In the genomic region with DNA sequence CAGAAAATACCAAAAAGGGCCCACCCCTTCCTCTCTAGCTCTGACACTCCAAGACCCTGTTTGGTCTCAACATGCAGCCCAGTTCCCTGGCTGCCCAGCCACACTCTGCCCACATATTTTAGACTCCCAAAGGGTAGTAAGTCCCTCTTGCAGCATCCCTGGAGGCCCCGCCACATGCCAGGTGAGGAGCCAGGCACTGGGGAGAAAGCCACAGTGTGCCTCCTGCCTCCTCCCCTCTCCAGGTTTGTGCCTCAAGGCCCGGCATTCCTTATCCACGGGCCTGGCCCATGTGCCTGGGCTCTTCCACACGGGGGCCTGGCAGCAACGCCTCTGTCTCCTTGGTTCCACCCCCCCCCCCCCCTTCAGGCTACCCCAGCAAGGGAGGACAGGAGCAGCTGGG, we compare ENCODE assay signal across 19 cellular contexts.
DNase-seq lines count a peak whose midpoint lies in the region; ATAC-seq and TF ChIP-seq lines count a peak whose summit lies in the region.
"Had no signal": no experiment of that assay in that cellular context is flagged by ENCODE, and none has a peak within 500 bp of the region (broad histone marks: within the 10 kb centered on the region; RNA-seq: fewer than 3 reads in every experiment).

No MANE protein-coding gene starts in this region.

- no CpG with 5 or more reads among the region's 5 CpGs for WGBS in right lobe of liver (ENCODE audit: insufficient coverage, low coverage, low lambda C conversion rate, missing lambda C conversion rate)
- WGBS in lower leg skin, 2 donors, result 57 to 81% methylated on average over 5 of the region's 5 CpGs

- no peaks in the 10 kb centered on the region for H3K27me3 Mint-ChIP-seq in activated T-cell treated with anti-CD3 and anti-CD28 coated beads, Interleukin-2, amount 50 U/mL, for 24 hours
- no peaks in the 10 kb centered on the region for H3K27me3 Mint-ChIP-seq in activated T-cell treated with anti-CD3 and anti-CD28 coated beads, Interleukin-2, amount 50 U/mL, for 4 hours (ENCODE audit: low read depth)
- no peaks in the 10 kb centered on the region for H3K27me3 Mint-ChIP-seq in activated T-helper 17 cell treated with anti-CD3 and anti-CD28 coated beads, Interleukin-2, amount 50 U/mL, for 72 hours

- no peak for ATAC-seq in activated T-cell treated with anti-CD3 and anti-CD28 coated beads, Interleukin-2, amount 50 U/mL, for 4 hours
- no peak for ATAC-seq in activated T-helper 17 cell treated with anti-CD3 and anti-CD28 coated beads, Interleukin-2, amount 50 U/mL, for 72 hours (replicated peaks)
- ATAC-seq in right lobe of liver, result no peak
- ATAC-seq in stimulated activated effector memory CD8-positive, alpha-beta T cell treated with anti-CD3 and anti-CD28 coated beads, Interleukin-12 subunit alpha, Interleukin-12 subunit beta, amount 100 ng/mL, for 72 hours, result no peak
- no peak for ATAC-seq in GM18870 (IDR thresholded peaks at IDR 0.05; ENCODE audit: unreplicated experiment)
- ATAC-seq: A549 had no signal

- DNase-seq in activated T-cell treated with anti-CD3 and anti-CD28 coated beads, Interleukin-2, amount 50 U/mL, for 24 hours, result no peak
- no peak for DNase-seq in activated T-cell treated with anti-CD3 and anti-CD28 coated beads, Interleukin-2, amount 50 U/mL, for 4 hours
- DNase-seq in right lobe of liver (no peak), lower leg skin (ENCODE audit: low spot score in 2 of 2) (no peak), NCI-H1048 (lab: John Stamatoyannopoulos, UW) (no peak)
- DNase-seq in stimulated activated effector memory CD8-positive, alpha-beta T cell treated with anti-CD3 and anti-CD28 coated beads, Interleukin-12 subunit alpha, Interleukin-12 subunit beta, amount 100 ng/mL, for 72 hours (ENCODE audit: low spot score in 2 of 2), result no peak
- DNase-seq: activated CD4-positive, alpha-beta T cell treated with anti-CD3 and anti-CD28 coated beads for 4 hours; activated T-cell treated with anti-CD3 and anti-CD28 coated beads for 4 hours; caudate nucleus; DMS53; GOT3; KG1; NCI-H1092; PC-9; stimulated activated naive CD4-positive, alpha-beta T cell had no signal

- no peak overlapping the region for H3K4me3 ChIP-seq in right lobe of liver
- H3K4me3 ChIP-seq in lower leg skin (ENCODE audit: low read depth, poor library complexity, severe bottlenecking), result no peak overlapping the region
- H3K4me3 ChIP-seq: A549, PC-9, vagina had no signal

- TF ChIP-seq CTCF in right lobe of liver (IDR thresholded peaks at IDR 0.05) (no peak), lower leg skin (IDR thresholded peaks at IDR 0.05) (no peak)

- no peaks in the 10 kb centered on the region for H3K9me3 ChIP-seq in right lobe of liver
- H3K9me3 ChIP-seq: A549, vagina had no signal

- peaks cover 0 to 40% (median 16%) of the 10 kb centered on the region in 4 donors for H3K4me1 ChIP-seq in right lobe of liver

- TF ChIP-seq POLR2A in right lobe of liver (IDR thresholded peaks at IDR 0.05) (no peak), lower leg skin (IDR thresholded peaks at IDR 0.05) (no peak)

- no peak overlapping the region for H3K4me3 Mint-ChIP-seq in activated T-cell treated with anti-CD3 and anti-CD28 coated beads, Interleukin-2, amount 50 U/mL, for 24 hours
- H3K4me3 Mint-ChIP-seq in activated T-cell treated with anti-CD3 and anti-CD28 coated beads, Interleukin-2, amount 50 U/mL, for 4 hours, result no peak overlapping the region
- H3K4me3 Mint-ChIP-seq in activated T-helper 17 cell treated with anti-CD3 and anti-CD28 coated beads, Interleukin-2, amount 50 U/mL, for 72 hours, result no peak overlapping the region
- no peak overlapping the region for H3K4me3 Mint-ChIP-seq in stimulated activated effector memory CD8-positive, alpha-beta T cell treated with anti-CD3 and anti-CD28 coated beads, Interleukin-12 subunit alpha, Interleukin-12 subunit beta, amount 100 ng/mL, for 72 hours

- H3K4me1 Mint-ChIP-seq in activated T-cell treated with anti-CD3 and anti-CD28 coated beads, Interleukin-2, amount 50 U/mL, for 24 hours (ENCODE audit: low read depth), result peaks cover 21% of the 10 kb centered on the region
- peaks cover 15% of the 10 kb centered on the region for H3K4me1 Mint-ChIP-seq in activated T-cell treated with anti-CD3 and anti-CD28 coated beads, Interleukin-2, amount 50 U/mL, for 4 hours (ENCODE audit: low read depth)
- peaks cover 26% of the 10 kb centered on the region for H3K4me1 Mint-ChIP-seq in activated T-helper 17 cell treated with anti-CD3 and anti-CD28 coated beads, Interleukin-2, amount 50 U/mL, for 72 hours
- H3K4me1 Mint-ChIP-seq in stimulated activated effector memory CD8-positive, alpha-beta T cell treated with anti-CD3 and anti-CD28 coated beads, Interleukin-12 subunit alpha, Interleukin-12 subunit beta, amount 100 ng/mL, for 72 hours, result peaks cover 70% of the 10 kb centered on the region

- peak overlapping the region; percentile 95 for H3K27ac Mint-ChIP-seq in activated T-cell treated with anti-CD3 and anti-CD28 coated beads, Interleukin-2, amount 50 U/mL, for 24 hours
- peak overlapping the region; percentile 94 for H3K27ac Mint-ChIP-seq in activated T-helper 17 cell treated with anti-CD3 and anti-CD28 coated beads, Interleukin-2, amount 50 U/mL, for 72 hours
- H3K27ac Mint-ChIP-seq in stimulated activated effector memory CD8-positive, alpha-beta T cell treated with anti-CD3 and anti-CD28 coated beads, Interleukin-12 subunit alpha, Interleukin-12 subunit beta, amount 100 ng/mL, for 72 hours, result peak overlapping the region; percentile 99

- H3K36me3 ChIP-seq in right lobe of liver, result no peaks in the 10 kb centered on the region
- H3K36me3 ChIP-seq: vagina had no signal

- H3K27ac ChIP-seq in right lobe of liver, result peak overlapping the region; percentile 1 to 47 (median 36)
- H3K27ac ChIP-seq: PC-9 had no signal

- intact Hi-C loops in right lobe of liver (cut with DNase I), result no loop called here
- intact Hi-C loops in lower leg skin (cut with DNase I; ENCODE audit: low total_unique reads), result no loop called here

- H3K27me3 ChIP-seq in right lobe of liver, result no peaks in the 10 kb centered on the region
- H3K27me3 ChIP-seq: vagina had no signal

- H3K9me3 Mint-ChIP-seq in activated T-cell treated with anti-CD3 and anti-CD28 coated beads, Interleukin-2, amount 50 U/mL, for 24 hours, result no peaks in the 10 kb centered on the region
- no peaks in the 10 kb centered on the region for H3K9me3 Mint-ChIP-seq in activated T-cell treated with anti-CD3 and anti-CD28 coated beads, Interleukin-2, amount 50 U/mL, for 4 hours
- H3K9me3 Mint-ChIP-seq in activated T-helper 17 cell treated with anti-CD3 and anti-CD28 coated beads, Interleukin-2, amount 50 U/mL, for 72 hours, result no peaks in the 10 kb centered on the region
- peaks cover 2% of the 10 kb centered on the region for H3K9me3 Mint-ChIP-seq in stimulated activated effector memory CD8-positive, alpha-beta T cell treated with anti-CD3 and anti-CD28 coated beads, Interleukin-12 subunit alpha, Interleukin-12 subunit beta, amount 100 ng/mL, for 72 hours

- no peaks in the 10 kb centered on the region for H3K36me3 Mint-ChIP-seq in activated T-cell treated with anti-CD3 and anti-CD28 coated beads, Interleukin-2, amount 50 U/mL, for 24 hours (ENCODE audit: low read depth)
- no peaks in the 10 kb centered on the region for H3K36me3 Mint-ChIP-seq in activated T-cell treated with anti-CD3 and anti-CD28 coated beads, Interleukin-2, amount 50 U/mL, for 4 hours (ENCODE audit: insufficient read depth)
- no peaks in the 10 kb centered on the region for H3K36me3 Mint-ChIP-seq in activated T-helper 17 cell treated with anti-CD3 and anti-CD28 coated beads, Interleukin-2, amount 50 U/mL, for 72 hours (ENCODE audit: low read depth)
- H3K36me3 Mint-ChIP-seq in stimulated activated effector memory CD8-positive, alpha-beta T cell treated with anti-CD3 and anti-CD28 coated beads, Interleukin-12 subunit alpha, Interleukin-12 subunit beta, amount 100 ng/mL, for 72 hours, result peaks cover 10% of the 10 kb centered on the region
